6 cellular contexts compared by ENCODE assay signal in genomic region chr22:11611876-11612275, GRCh38.
DNase-seq lines count a peak whose midpoint lies in the region; FAIRE-seq and TF ChIP-seq lines count a peak whose summit lies in the region.
"Not testable (repeated sequence)": the region's sequence is repeated elsewhere in the genome, so short reads cannot be mapped to it uniquely, and the experiment has no call there.

No MANE protein-coding gene starts in this region.

- peak overlapping the region; percentile 38 for H3K4me3 Mint-ChIP-seq in endothelial cell (ENCODE audit: unreplicated experiment)

- H4K91ac ChIP-seq in neuronal stem cell (ENCODE audit: low read depth, low read length, poor library complexity): not testable (repeated sequence)

- DNase-seq in GM03348 (ENCODE audit: low spot score) (peak; percentile 1), kidney (peak; percentile 41), spleen (peak; percentile 51), ureter (ENCODE audit: low spot score) (peak; percentile 37)
- not testable (repeated sequence) for DNase-seq in endothelial cell (ENCODE audit: low spot score); neuronal stem cell (ENCODE audit: low spot score)

- intact Hi-C loops in kidney (cut with DNase I); spleen (cut with DNase I; ENCODE audit: low total_unique reads): not testable (repeated sequence)

- not testable (repeated sequence) for H3K36me3 ChIP-seq in kidney (ENCODE audit: control insufficient read depth in 1 of 2, insufficient read depth in 2 of 2, low read length in 2 of 2); neuronal stem cell (replicated peaks in 1 of 2; ENCODE audit: control insufficient read depth in 2 of 2, insufficient read depth in 2 of 2, low read length in 2 of 2); spleen

- H3K9me3 Mint-ChIP-seq in endothelial cell (ENCODE audit: unreplicated experiment): peaks cover 91% of the 10 kb centered on the region

- not testable (repeated sequence) for H2BK12ac ChIP-seq in neuronal stem cell (ENCODE audit: low read length)

- H2BK120ac ChIP-seq in neuronal stem cell (ENCODE audit: low read depth, low read length): not testable (repeated sequence)

- H3K23ac ChIP-seq in neuronal stem cell (ENCODE audit: low read depth, low read length, poor library complexity): not testable (repeated sequence)

- FAIRE-seq in kidney (lab: Jason Lieb, UNC): not testable (repeated sequence)

- not testable (repeated sequence) for TF ChIP-seq POLR2A in spleen (IDR thresholded peaks at IDR 0.05)

- not testable (repeated sequence) for H3K18ac ChIP-seq in neuronal stem cell (ENCODE audit: low read length)

- H2AFZ ChIP-seq in neuronal stem cell (ENCODE audit: low read length): not testable (repeated sequence)

- not testable (repeated sequence) for H2BK5ac ChIP-seq in neuronal stem cell (ENCODE audit: low read length)

- not testable (repeated sequence) for H3K9me3 ChIP-seq in kidney (ENCODE audit: control insufficient read depth in 1 of 2, low read length in 2 of 2)
- peaks cover 0 to 15% of the 10 kb centered on the region in 2 donors for H3K9me3 ChIP-seq in neuronal stem cell (replicated peaks in 1 of 2; ENCODE audit: control insufficient read depth in 2 of 2, insufficient read depth in 1 of 2, low read depth in 1 of 2, low read length in 2 of 2)
- H3K9me3 ChIP-seq in spleen: peaks cover 2 to 100% (median 81%) of the 10 kb centered on the region in 8 donors

- not testable (repeated sequence) for H2AK5ac ChIP-seq in neuronal stem cell (ENCODE audit: low read depth, low read length)

- peak overlapping the region; percentile 82 for H3K27ac Mint-ChIP-seq in endothelial cell (ENCODE audit: unreplicated experiment)

- H3K36me3 Mint-ChIP-seq in endothelial cell (ENCODE audit: low read depth, unreplicated experiment): peaks cover 56% of the 10 kb centered on the region

- H3K4me1 ChIP-seq in kidney (ENCODE audit: control insufficient read depth in 1 of 2, insufficient read depth in 1 of 2, low read depth in 1 of 2, low read length in 2 of 2); neuronal stem cell (ENCODE audit: control insufficient read depth in 2 of 2, insufficient read depth in 1 of 2, low read depth in 1 of 2, low read length in 2 of 2); spleen: not testable (repeated sequence)

- H3K4ac ChIP-seq in neuronal stem cell (ENCODE audit: low read length): not testable (repeated sequence)

- TF ChIP-seq CTCF in endothelial cell (IDR thresholded peaks at IDR 0.05; ENCODE audit: unreplicated experiment); kidney (IDR thresholded peaks at IDR 0.05; ENCODE audit: borderline replicate concordance, extremely low read depth, insufficient read depth); spleen (IDR thresholded peaks at IDR 0.05 in 8 of 11, conservative IDR thresholded peaks at IDR 0.05 in 3 of 11): not testable (repeated sequence)

- not testable (repeated sequence) for H3K4me1 Mint-ChIP-seq in endothelial cell (ENCODE audit: unreplicated experiment)

- H2BK15ac ChIP-seq in neuronal stem cell (ENCODE audit: low read length): not testable (repeated sequence)

- H3K27me3 Mint-ChIP-seq in endothelial cell (ENCODE audit: unreplicated experiment): peaks cover 42% of the 10 kb centered on the region

- WGBS in neuronal stem cell (ENCODE audit: extremely low coverage in 2 of 2, insufficient read length in 2 of 2, insufficient replicate concordance in 1 of 2), 2 donors: no CpG with 5 or more reads among the region's 7 CpGs
- WGBS in spleen, 5 donors: 87 to 94% (median 91%) methylated on average over 7 of the region's 7 CpGs

- not testable (repeated sequence) for H3K4me2 ChIP-seq in neuronal stem cell (ENCODE audit: insufficient read depth, low read length, poor library complexity, severe bottlenecking)

- not testable (repeated sequence) for H4K8ac ChIP-seq in neuronal stem cell (ENCODE audit: low read depth, low read length)

- H3K27me3 ChIP-seq in neuronal stem cell (ENCODE audit: control insufficient read depth in 3 of 3, insufficient read depth in 3 of 3, low read depth in 1 of 3, low read length in 3 of 3); spleen (replicated peaks in 1 of 7): not testable (repeated sequence)

- H3K79me1 ChIP-seq in neuronal stem cell (ENCODE audit: low read depth, low read length): not testable (repeated sequence)

- H3K9ac ChIP-seq in kidney (ENCODE audit: low read length in 2 of 2): not testable (repeated sequence)
- peak overlapping the region; percentile 50 for H3K9ac ChIP-seq in neuronal stem cell (ENCODE audit: low read depth, low read length, poor library complexity)

- not testable (repeated sequence) for H3K4me3 ChIP-seq in kidney (ENCODE audit: low read length in 2 of 2); neuronal stem cell (ENCODE audit: low read length in 2 of 2); spleen

- not testable (repeated sequence) for H3K14ac ChIP-seq in neuronal stem cell (ENCODE audit: low read length)

- H3K27ac ChIP-seq in kidney (ENCODE audit: low read depth in 2 of 2, low read length in 2 of 2); neuronal stem cell (replicated peaks; ENCODE audit: low read length); spleen: not testable (repeated sequence)
